1 cellular context compared by ENCODE assay signal in the genomic region with DNA sequence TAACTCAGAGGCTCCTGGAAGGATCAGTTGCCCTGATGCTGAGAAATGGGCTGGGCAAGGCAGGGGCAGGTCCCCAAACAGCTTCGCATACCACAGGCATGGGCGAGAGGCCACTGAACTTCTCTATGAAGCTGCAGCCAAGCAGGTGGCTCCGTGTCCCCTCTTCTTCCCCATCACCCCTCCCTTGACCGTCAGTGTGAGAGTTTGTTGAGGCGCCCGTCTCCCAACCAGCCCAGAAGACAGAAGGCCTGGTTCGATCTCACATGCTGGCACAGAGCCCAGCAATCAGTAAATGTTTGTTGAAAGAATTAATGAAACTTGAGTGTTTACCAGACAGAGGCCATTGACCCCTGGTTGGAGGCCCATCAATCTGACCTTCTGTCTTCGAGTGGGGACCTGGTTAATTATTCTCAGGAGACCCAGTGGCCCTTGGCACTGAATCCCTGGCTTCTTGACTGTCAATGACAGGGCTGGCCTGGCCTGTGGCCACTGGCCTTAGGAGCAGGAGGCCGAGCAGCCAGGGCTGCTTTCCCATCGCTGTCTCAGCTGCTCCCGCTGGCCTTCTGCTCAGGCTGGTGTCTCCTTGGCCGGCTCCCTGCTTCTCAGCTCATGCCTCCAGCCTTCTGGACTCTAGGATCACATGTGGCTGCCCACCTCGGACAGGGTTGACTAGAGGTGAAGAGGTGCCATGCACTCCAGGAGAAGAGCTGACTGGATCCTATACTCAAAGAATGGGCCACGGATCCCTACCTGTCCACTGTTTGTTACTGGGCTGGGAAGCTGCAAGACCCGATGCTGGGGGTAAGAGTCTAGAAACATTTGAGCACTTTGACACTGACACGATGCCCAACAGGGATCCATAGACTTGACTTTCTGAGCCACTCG.
TF ChIP-seq lines count a peak whose summit lies in the region.

No MANE protein-coding gene starts in this region.

TF ChIP-seq in HepG2, 621 proteins besides CTCF, POLR2A, EP300 and RAD21 (continued from another document and continues in another):
- TF ChIP-seq, protein P1, sequence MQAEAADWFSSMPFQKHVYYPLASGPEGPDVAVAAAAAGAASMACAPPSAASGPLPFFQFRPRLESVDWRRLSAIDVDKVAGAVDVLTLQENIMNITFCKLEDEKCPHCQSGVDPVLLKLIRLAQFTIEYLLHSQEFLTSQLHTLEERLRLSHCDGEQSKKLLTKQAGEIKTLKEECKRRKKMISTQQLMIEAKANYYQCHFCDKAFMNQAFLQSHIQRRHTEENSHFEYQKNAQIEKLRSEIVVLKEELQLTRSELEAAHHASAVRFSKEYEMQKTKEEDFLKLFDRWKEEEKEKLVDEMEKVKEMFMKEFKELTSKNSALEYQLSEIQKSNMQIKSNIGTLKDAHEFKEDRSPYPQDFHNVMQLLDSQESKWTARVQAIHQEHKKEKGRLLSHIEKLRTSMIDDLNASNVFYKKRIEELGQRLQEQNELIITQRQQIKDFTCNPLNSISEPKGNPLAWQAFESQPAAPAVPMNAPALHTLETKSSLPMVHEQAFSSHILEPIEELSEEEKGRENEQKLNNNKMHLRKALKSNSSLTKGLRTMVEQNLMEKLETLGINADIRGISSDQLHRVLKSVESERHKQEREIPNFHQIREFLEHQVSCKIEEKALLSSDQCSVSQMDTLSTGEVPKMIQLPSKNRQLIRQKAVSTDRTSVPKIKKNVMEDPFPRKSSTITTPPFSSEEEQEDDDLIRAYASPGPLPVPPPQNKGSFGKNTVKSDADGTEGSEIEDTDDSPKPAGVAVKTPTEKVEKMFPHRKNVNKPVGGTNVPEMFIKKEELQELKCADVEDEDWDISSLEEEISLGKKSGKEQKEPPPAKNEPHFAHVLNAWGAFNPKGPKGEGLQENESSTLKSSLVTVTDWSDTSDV (CRISPR knock-in tag; IDR thresholded peaks at IDR 0.05) = no peak
- TF ChIP-seq PITX1 (CRISPR knock-in tag; IDR thresholded peaks at IDR 0.05) (peak; percentile 90), ZNF678 (CRISPR knock-in tag; IDR thresholded peaks at IDR 0.05) (no peak), ZNF282 (IDR thresholded peaks at IDR 0.05; ENCODE audit: partially characterized antibody) (no peak), ZMYM4 (CRISPR knock-in tag; IDR thresholded peaks at IDR 0.05) (peak; percentile 98)
- TF ChIP-seq, protein P2, sequence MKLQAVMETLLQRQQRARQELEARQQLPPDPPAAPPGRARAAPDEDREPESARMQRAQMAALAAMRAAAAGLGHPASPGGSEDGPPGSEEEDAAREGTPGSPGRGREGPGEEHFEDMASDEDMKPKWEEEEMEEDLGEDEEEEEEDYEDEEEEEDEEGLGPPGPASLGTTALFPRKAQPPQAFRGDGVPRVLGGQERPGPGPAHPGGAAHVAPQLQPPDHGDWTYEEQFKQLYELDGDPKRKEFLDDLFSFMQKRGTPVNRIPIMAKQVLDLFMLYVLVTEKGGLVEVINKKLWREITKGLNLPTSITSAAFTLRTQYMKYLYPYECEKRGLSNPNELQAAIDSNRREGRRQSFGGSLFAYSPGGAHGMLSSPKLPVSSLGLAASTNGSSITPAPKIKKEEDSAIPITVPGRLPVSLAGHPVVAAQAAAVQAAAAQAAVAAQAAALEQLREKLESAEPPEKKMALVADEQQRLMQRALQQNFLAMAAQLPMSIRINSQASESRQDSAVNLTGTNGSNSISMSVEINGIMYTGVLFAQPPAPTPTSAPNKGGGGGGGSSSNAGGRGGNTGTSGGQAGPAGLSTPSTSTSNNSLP (IDR thresholded peaks at IDR 0.05; ENCODE audit: low read depth, low read length) = peak; percentile 91
- TF ChIP-seq, protein P3, sequence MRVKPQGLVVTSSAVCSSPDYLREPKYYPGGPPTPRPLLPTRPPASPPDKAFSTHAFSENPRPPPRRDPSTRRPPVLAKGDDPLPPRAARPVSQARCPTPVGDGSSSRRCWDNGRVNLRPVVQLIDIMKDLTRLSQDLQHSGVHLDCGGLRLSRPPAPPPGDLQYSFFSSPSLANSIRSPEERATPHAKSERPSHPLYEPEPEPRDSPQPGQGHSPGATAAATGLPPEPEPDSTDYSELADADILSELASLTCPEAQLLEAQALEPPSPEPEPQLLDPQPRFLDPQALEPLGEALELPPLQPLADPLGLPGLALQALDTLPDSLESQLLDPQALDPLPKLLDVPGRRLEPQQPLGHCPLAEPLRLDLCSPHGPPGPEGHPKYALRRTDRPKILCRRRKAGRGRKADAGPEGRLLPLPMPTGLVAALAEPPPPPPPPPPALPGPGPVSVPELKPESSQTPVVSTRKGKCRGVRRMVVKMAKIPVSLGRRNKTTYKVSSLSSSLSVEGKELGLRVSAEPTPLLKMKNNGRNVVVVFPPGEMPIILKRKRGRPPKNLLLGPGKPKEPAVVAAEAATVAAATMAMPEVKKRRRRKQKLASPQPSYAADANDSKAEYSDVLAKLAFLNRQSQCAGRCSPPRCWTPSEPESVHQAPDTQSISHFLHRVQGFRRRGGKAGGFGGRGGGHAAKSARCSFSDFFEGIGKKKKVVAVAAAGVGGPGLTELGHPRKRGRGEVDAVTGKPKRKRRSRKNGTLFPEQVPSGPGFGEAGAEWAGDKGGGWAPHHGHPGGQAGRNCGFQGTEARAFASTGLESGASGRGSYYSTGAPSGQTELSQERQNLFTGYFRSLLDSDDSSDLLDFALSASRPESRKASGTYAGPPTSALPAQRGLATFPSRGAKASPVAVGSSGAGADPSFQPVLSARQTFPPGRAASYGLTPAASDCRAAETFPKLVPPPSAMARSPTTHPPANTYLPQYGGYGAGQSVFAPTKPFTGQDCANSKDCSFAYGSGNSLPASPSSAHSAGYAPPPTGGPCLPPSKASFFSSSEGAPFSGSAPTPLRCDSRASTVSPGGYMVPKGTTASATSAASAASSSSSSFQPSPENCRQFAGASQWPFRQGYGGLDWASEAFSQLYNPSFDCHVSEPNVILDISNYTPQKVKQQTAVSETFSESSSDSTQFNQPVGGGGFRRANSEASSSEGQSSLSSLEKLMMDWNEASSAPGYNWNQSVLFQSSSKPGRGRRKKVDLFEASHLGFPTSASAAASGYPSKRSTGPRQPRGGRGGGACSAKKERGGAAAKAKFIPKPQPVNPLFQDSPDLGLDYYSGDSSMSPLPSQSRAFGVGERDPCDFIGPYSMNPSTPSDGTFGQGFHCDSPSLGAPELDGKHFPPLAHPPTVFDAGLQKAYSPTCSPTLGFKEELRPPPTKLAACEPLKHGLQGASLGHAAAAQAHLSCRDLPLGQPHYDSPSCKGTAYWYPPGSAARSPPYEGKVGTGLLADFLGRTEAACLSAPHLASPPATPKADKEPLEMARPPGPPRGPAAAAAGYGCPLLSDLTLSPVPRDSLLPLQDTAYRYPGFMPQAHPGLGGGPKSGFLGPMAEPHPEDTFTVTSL (CRISPR knock-in tag; IDR thresholded peaks at IDR 0.05; ENCODE audit: borderline replicate concordance) = peak; percentile 60; the same call in 1 of the 2 replicates
- TF ChIP-seq, protein P4, sequence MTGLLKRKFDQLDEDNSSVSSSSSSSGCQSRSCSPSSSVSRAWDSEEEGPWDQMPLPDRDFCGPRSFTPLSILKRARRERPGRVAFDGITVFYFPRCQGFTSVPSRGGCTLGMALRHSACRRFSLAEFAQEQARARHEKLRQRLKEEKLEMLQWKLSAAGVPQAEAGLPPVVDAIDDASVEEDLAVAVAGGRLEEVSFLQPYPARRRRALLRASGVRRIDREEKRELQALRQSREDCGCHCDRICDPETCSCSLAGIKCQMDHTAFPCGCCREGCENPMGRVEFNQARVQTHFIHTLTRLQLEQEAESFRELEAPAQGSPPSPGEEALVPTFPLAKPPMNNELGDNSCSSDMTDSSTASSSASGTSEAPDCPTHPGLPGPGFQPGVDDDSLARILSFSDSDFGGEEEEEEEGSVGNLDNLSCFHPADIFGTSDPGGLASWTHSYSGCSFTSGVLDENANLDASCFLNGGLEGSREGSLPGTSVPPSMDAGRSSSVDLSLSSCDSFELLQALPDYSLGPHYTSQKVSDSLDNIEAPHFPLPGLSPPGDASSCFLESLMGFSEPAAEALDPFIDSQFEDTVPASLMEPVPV (CRISPR knock-in tag; IDR thresholded peaks at IDR 0.05) = 0 out of 2 replicates have a peak, but pooled peaks have one; percentile 44
- TF ChIP-seq, protein P5, sequence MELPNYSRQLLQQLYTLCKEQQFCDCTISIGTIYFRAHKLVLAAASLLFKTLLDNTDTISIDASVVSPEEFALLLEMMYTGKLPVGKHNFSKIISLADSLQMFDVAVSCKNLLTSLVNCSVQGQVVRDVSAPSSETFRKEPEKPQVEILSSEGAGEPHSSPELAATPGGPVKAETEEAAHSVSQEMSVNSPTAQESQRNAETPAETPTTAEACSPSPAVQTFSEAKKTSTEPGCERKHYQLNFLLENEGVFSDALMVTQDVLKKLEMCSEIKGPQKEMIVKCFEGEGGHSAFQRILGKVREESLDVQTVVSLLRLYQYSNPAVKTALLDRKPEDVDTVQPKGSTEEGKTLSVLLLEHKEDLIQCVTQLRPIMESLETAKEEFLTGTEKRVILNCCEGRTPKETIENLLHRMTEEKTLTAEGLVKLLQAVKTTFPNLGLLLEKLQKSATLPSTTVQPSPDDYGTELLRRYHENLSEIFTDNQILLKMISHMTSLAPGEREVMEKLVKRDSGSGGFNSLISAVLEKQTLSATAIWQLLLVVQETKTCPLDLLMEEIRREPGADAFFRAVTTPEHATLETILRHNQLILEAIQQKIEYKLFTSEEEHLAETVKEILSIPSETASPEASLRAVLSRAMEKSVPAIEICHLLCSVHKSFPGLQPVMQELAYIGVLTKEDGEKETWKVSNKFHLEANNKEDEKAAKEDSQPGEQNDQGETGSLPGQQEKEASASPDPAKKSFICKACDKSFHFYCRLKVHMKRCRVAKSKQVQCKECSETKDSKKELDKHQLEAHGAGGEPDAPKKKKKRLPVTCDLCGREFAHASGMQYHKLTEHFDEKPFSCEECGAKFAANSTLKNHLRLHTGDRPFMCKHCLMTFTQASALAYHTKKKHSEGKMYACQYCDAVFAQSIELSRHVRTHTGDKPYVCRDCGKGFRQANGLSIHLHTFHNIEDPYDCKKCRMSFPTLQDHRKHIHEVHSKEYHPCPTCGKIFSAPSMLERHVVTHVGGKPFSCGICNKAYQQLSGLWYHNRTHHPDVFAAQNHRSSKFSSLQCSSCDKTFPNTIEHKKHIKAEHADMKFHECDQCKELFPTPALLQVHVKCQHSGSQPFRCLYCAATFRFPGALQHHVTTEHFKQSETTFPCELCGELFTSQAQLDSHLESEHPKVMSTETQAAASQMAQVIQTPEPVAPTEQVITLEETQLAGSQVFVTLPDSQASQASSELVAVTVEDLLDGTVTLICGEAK (IDR thresholded peaks at IDR 0.05) = no peak
- TF ChIP-seq, protein P5 (CRISPR knock-in tag; IDR thresholded peaks at IDR 0.05) = 0 out of 2 replicates have a peak, but pooled peaks have one; percentile 30
- TF ChIP-seq, protein P6, sequence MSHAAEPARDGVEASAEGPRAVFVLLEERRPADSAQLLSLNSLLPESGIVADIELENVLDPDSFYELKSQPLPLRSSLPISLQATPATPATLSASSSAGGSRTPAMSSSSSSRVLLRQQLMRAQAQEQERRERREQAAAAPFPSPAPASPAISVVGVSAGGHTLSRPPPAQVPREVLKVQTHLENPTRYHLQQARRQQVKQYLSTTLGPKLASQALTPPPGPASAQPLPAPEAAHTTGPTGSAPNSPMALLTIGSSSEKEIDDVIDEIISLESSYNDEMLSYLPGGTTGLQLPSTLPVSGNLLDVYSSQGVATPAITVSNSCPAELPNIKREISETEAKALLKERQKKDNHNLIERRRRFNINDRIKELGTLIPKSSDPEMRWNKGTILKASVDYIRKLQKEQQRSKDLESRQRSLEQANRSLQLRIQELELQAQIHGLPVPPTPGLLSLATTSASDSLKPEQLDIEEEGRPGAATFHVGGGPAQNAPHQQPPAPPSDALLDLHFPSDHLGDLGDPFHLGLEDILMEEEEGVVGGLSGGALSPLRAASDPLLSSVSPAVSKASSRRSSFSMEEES (CRISPR knock-in tag; IDR thresholded peaks at IDR 0.05) = peak; percentile 63
- TF ChIP-seq, protein P7, sequence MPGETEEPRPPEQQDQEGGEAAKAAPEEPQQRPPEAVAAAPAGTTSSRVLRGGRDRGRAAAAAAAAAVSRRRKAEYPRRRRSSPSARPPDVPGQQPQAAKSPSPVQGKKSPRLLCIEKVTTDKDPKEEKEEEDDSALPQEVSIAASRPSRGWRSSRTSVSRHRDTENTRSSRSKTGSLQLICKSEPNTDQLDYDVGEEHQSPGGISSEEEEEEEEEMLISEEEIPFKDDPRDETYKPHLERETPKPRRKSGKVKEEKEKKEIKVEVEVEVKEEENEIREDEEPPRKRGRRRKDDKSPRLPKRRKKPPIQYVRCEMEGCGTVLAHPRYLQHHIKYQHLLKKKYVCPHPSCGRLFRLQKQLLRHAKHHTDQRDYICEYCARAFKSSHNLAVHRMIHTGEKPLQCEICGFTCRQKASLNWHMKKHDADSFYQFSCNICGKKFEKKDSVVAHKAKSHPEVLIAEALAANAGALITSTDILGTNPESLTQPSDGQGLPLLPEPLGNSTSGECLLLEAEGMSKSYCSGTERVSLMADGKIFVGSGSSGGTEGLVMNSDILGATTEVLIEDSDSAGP (CRISPR knock-in tag; IDR thresholded peaks at IDR 0.05; ENCODE audit: borderline replicate concordance) = peak; percentile 25; the same call in 1 of the 2 replicates
- TF ChIP-seq, protein P8, sequence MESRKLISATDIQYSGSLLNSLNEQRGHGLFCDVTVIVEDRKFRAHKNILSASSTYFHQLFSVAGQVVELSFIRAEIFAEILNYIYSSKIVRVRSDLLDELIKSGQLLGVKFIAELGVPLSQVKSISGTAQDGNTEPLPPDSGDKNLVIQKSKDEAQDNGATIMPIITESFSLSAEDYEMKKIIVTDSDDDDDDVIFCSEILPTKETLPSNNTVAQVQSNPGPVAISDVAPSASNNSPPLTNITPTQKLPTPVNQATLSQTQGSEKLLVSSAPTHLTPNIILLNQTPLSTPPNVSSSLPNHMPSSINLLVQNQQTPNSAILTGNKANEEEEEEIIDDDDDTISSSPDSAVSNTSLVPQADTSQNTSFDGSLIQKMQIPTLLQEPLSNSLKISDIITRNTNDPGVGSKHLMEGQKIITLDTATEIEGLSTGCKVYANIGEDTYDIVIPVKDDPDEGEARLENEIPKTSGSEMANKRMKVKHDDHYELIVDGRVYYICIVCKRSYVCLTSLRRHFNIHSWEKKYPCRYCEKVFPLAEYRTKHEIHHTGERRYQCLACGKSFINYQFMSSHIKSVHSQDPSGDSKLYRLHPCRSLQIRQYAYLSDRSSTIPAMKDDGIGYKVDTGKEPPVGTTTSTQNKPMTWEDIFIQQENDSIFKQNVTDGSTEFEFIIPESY (CRISPR knock-in tag; IDR thresholded peaks at IDR 0.05) = no peak
